ENCODE assay signal across 14 cellular contexts in genomic region chr18:10020176-10020575, GRCh38.
DNase-seq lines count a peak whose midpoint lies in the region; ATAC-seq and TF ChIP-seq lines count a peak whose summit lies in the region.
"Had no signal": no experiment of that assay in that cellular context is flagged by ENCODE, and none has a peak within 500 bp of the region (broad histone marks: within the 10 kb centered on the region; RNA-seq: fewer than 3 reads in every experiment).

No MANE protein-coding gene starts in this region.

- H3K36me3 ChIP-seq in BLaER1 treated with 17β-estradiol and CSF1 and Interleukin-3, amounts not matched to agents 10 nM and 100 nM, result no peaks in the 10 kb centered on the region
- no peaks in the 10 kb centered on the region for H3K36me3 ChIP-seq in aorta (ENCODE audit: control insufficient read depth in 1 of 2, insufficient read depth in 2 of 2, low read length in 1 of 2)
- H3K36me3 ChIP-seq: thyroid gland had no signal

- no peak for TF ChIP-seq CTCF in foreskin fibroblast (IDR thresholded peaks at IDR 0.05; ENCODE audit: low read depth, low read length)

- H4K20me1 ChIP-seq in BLaER1 treated with 17β-estradiol and CSF1 and Interleukin-3, amounts not matched to agents 10 nM and 100 nM, result no peaks in the 10 kb centered on the region

- H3K4me1 ChIP-seq in BLaER1 treated with 17β-estradiol and CSF1 and Interleukin-3, amounts not matched to agents 10 nM and 100 nM, result peaks cover 39 to 81% (median 49%) of the 10 kb centered on the region in 10 experiments
- peaks cover 0 to 4% of the 10 kb centered on the region in 2 donors for H3K4me1 ChIP-seq in aorta (ENCODE audit: control insufficient read depth in 1 of 2, insufficient read depth in 2 of 2, low read length in 2 of 2)

- H3K9ac ChIP-seq in BLaER1 treated with 17β-estradiol and CSF1 and Interleukin-3, amounts not matched to agents 10 nM and 100 nM, result no peak overlapping the region
- H3K9ac ChIP-seq: SK-N-SH had no signal

- H3K4me3 ChIP-seq in BLaER1 treated with 17β-estradiol and CSF1 and Interleukin-3, amounts not matched to agents 10 nM and 100 nM, result no peak overlapping the region
- H3K4me3 ChIP-seq in foreskin fibroblast (ENCODE audit: low read depth in 1 of 2, low read length in 2 of 2) (no peak overlapping the region), aorta (ENCODE audit: low read length in 2 of 2) (no peak overlapping the region)
- H3K4me3 ChIP-seq: thyroid gland had no signal

- peaks cover 0 to 20% (median 10%) of the 10 kb centered on the region in 11 experiments; a peak in 10 of 22 replicates for H3K9me3 ChIP-seq in BLaER1 treated with 17β-estradiol and CSF1 and Interleukin-3, amounts not matched to agents 10 nM and 100 nM (replicated peaks in 1 of 11)
- H3K9me3 ChIP-seq in aorta (ENCODE audit: control insufficient read depth, low read length), result peaks cover 4% of the 10 kb centered on the region
- H3K9me3 ChIP-seq: SK-N-SH, thyroid gland had no signal

- DNase-seq in NCI-H1092 (lab: John Stamatoyannopoulos, UW) (peak; percentile 80), NCI-H69 (lab: John Stamatoyannopoulos, UW) (peak; percentile 95), foreskin fibroblast (peak; percentile 17 to 33), aorta (no peak), T-helper 9 cell (no peak), NCI-H2227 (lab: John Stamatoyannopoulos, UW; ENCODE audit: unreplicated experiment) (no peak)
- no peak for DNase-seq in effector CD8-positive, alpha-beta T cell (lab: John Stamatoyannopoulos, UW)
- DNase-seq: GDM1, NCI-H2171, right cardiac atrium, SK-N-SH, thyroid gland had no signal

- no peaks in the 10 kb centered on the region for H3K27me3 ChIP-seq in BLaER1 treated with 17β-estradiol and CSF1 and Interleukin-3, amounts not matched to agents 10 nM and 100 nM
- no peaks in the 10 kb centered on the region for H3K27me3 ChIP-seq in aorta (ENCODE audit: control insufficient read depth in 1 of 2, insufficient read depth in 2 of 2, low read length in 1 of 2)
- H3K27me3 ChIP-seq: thyroid gland had no signal

- intact Hi-C loops in aorta (cut with DNase I), result no loop called here

- H3K27ac ChIP-seq in BLaER1 treated with 17β-estradiol and CSF1 and Interleukin-3, amounts not matched to agents 10 nM and 100 nM, result peak overlapping the region in 9 of 11 experiments; percentile 36 to 69 (median 49); a peak in 16 of 22 replicates
- H3K27ac ChIP-seq in aorta (ENCODE audit: low read depth in 1 of 2, low read length in 2 of 2), result no peak overlapping the region
- H3K27ac ChIP-seq: thyroid gland had no signal

- WGBS in aorta, 2 donors, result 77 to 80% methylated on average over 6 of the region's 6 CpGs

- ATAC-seq in aorta (ENCODE audit: low FRiP score), result no peak
- ATAC-seq: activated T-helper 17 cell treated with anti-CD3 and anti-CD28 coated beads, Interleukin-2, amount 50 U/mL, for 72 hours; right cardiac atrium had no signal

- peak overlapping the region; percentile 22 to 77 (median 55) for H3K4me2 ChIP-seq in BLaER1 treated with 17β-estradiol and CSF1 and Interleukin-3, amounts not matched to agents 10 nM and 100 nM
- H3K4me2 ChIP-seq: SK-N-SH had no signal

Comparison
In these comparisons a context has a peak if more than half of its experiments do, and no peak if none do; other contexts are left out.
1. H3K27ac ChIP-seq: peak in BLaER1 treated with 17β-estradiol and CSF1 and Interleukin-3, amounts not matched to agents 10 nM and 100 nM (9 of 11); none in aorta (0 of 2).
2. DNase-seq: peak in NCI-H1092 (single experiment), NCI-H69 (single experiment) and foreskin fibroblast (2 of 2); none in aorta (0 of 2), T-helper 9 cell (single experiment), NCI-H2227 (single experiment) and effector CD8-positive, alpha-beta T cell (single experiment).